1 cellular context compared by ENCODE assay signal in genomic region chr7:101201695-101202602, GRCh38.
TF ChIP-seq lines count a peak whose summit lies in the region.

No MANE protein-coding gene starts in this region.

TF ChIP-seq in HepG2, 621 proteins besides CTCF, POLR2A, EP300 and RAD21 (continued from another document and continues in another):
- no peak for TF ChIP-seq SMAD1 (CRISPR knock-in tag; IDR thresholded peaks at IDR 0.05; ENCODE audit: borderline replicate concordance, low read depth)
- TF ChIP-seq ZBTB43 (CRISPR knock-in tag; conservative IDR thresholded peaks at IDR 0.05): 0 out of 2 replicates have a peak, but pooled peaks have one; percentile 33
- no peak for TF ChIP-seq TEF (CRISPR knock-in tag; IDR thresholded peaks at IDR 0.05)
- peak; percentile 81 for TF ChIP-seq PHF8 (CRISPR knock-in tag; IDR thresholded peaks at IDR 0.05)
- TF ChIP-seq KDM3A (CRISPR knock-in tag; IDR thresholded peaks at IDR 0.05; ENCODE audit: low read depth): peak; percentile 73; the same call in 1 of the 2 replicates
- TF ChIP-seq ZNF552 (CRISPR knock-in tag; IDR thresholded peaks at IDR 0.05; ENCODE audit: borderline replicate concordance): no peak
- no peak for TF ChIP-seq MTA1 (CRISPR knock-in tag; IDR thresholded peaks at IDR 0.05; ENCODE audit: borderline replicate concordance)
- no peak for TF ChIP-seq CSRNP2 (CRISPR knock-in tag; conservative IDR thresholded peaks at IDR 0.05; ENCODE audit: low read depth)
- TF ChIP-seq NR3C1 (CRISPR knock-in tag; IDR thresholded peaks at IDR 0.05): no peak
- no peak for TF ChIP-seq ZNF747 (CRISPR knock-in tag; IDR thresholded peaks at IDR 0.05; ENCODE audit: borderline replicate concordance)
- TF ChIP-seq NR2F2 (IDR thresholded peaks at IDR 0.05; ENCODE audit: borderline replicate concordance, low read depth): no peak
- TF ChIP-seq ZNF619 (CRISPR knock-in tag; IDR thresholded peaks at IDR 0.05): no peak
- TF ChIP-seq ATF2 (CRISPR knock-in tag; IDR thresholded peaks at IDR 0.05): peak; percentile 39; the same call in 1 of the 2 replicates
- TF ChIP-seq REST (IDR thresholded peaks at IDR 0.05; ENCODE audit: borderline replicate concordance in 1 of 2, low read depth in 1 of 2, low read length in 2 of 2): no peak; a peak in 1 of 4 replicates
- TF ChIP-seq ZNF691 (CRISPR knock-in tag; IDR thresholded peaks at IDR 0.05; ENCODE audit: borderline replicate concordance, low read depth): no peak
- no peak for TF ChIP-seq FOSL2 (CRISPR knock-in tag; IDR thresholded peaks at IDR 0.05)
- no peak for TF ChIP-seq ZNF17 (CRISPR knock-in tag; IDR thresholded peaks at IDR 0.05)
- no peak for TF ChIP-seq ZNF318 (CRISPR knock-in tag; IDR thresholded peaks at IDR 0.05)
- no peak for TF ChIP-seq HNRNPK (IDR thresholded peaks at IDR 0.05; ENCODE audit: low read depth, low read length, poor library complexity, severe bottlenecking)
- TF ChIP-seq LRRFIP1 (CRISPR knock-in tag; conservative IDR thresholded peaks at IDR 0.05): no peak
- TF ChIP-seq TCF7 (IDR thresholded peaks at IDR 0.05; ENCODE audit: low read depth): no peak
- TF ChIP-seq PHF21A (CRISPR knock-in tag; IDR thresholded peaks at IDR 0.05): peak; percentile 67
- TF ChIP-seq IRF1 (CRISPR knock-in tag; IDR thresholded peaks at IDR 0.05; ENCODE audit: low read depth): no peak
- TF ChIP-seq ESRRA (CRISPR knock-in tag; IDR thresholded peaks at IDR 0.05; ENCODE audit: low read depth): no peak
- no peak for TF ChIP-seq USF2 (IDR thresholded peaks at IDR 0.05; ENCODE audit: low read depth, low read length)
- no peak for TF ChIP-seq USF2 (CRISPR knock-in tag; IDR thresholded peaks at IDR 0.05; ENCODE audit: borderline replicate concordance)
